In genomic region chr16:75837264-75837663, GRCh38 we compare ENCODE assay signal across 9 cellular contexts.
"Had no signal": no experiment of that assay in that cellular context is flagged by ENCODE, and none has a peak within 500 bp of the region (broad histone marks: within the 10 kb centered on the region; RNA-seq: fewer than 3 reads in every experiment).

No MANE protein-coding gene starts in this region.

- H3K27ac Mint-ChIP-seq: HFFc6, IgD-negative memory B cell had no signal

- H3K9ac ChIP-seq: GM23248 had no signal

- H3K27ac ChIP-seq: GM23248, HL-60 had no signal

- H3K36me3 ChIP-seq: HAP-1 had no signal

- H3K4me1 Mint-ChIP-seq: IgD-negative memory B cell had no signal

- DNase-seq: GM23248, GOT3, H7, HFFc6, KG1 had no signal

- H3K9me3 ChIP-seq: HAP-1 had no signal

- H3K36me3 Mint-ChIP-seq: IgD-negative memory B cell had no signal

- H3K4me3 Mint-ChIP-seq: HFFc6, IgD-negative memory B cell had no signal

- H2AFZ ChIP-seq: GM23248 had no signal

- ATAC-seq: HCT116 had no signal

- H3K4me3 ChIP-seq: GM23248, HAP-1 had no signal

- H3K27me3 Mint-ChIP-seq: IgD-negative memory B cell had no signal
